ENCODE assay signal across 24 cellular contexts in the genomic region with DNA sequence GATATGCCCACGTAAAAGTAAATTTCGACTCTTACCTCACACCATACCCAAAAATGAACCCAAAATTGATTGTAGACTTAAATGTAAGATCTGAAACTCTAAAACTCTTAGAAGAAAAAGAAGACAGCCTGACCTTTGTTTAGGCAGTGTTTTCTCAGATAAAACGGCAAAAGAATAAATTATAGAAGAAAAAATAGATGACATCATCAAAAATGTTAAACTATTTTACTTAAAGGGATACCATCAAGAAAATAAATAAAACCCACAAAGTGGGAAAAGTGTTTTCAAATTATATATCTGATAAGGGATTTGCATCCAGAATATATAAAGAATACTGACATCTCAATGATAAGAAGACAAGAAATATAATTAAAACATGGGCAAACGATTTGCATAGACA.
"Had no signal": no experiment of that assay in that cellular context is flagged by ENCODE, and none has a peak within 500 bp of the region (broad histone marks: within the 10 kb centered on the region; RNA-seq: fewer than 3 reads in every experiment).

No MANE protein-coding gene starts in this region.

- H3K27ac ChIP-seq: coronary artery, esophagus muscularis mucosa, neural progenitor cell, parathyroid adenoma, testis, tibial artery had no signal

- H2AFZ ChIP-seq: neural progenitor cell, parathyroid adenoma had no signal

- H3K9ac ChIP-seq: neural progenitor cell, parathyroid adenoma had no signal

- H3K9me3 Mint-ChIP-seq: nephron, neural progenitor cell, type B pancreatic cell had no signal

- H3K9me3 ChIP-seq: esophagus muscularis mucosa, testis, tibial artery had no signal

- H3K4me1 ChIP-seq: esophagus muscularis mucosa, neural progenitor cell, parathyroid adenoma, testis, tibial artery had no signal

- H3K79me2 ChIP-seq: parathyroid adenoma had no signal

- H3K27me3 Mint-ChIP-seq: naive thymus-derived CD4-positive, alpha-beta T cell; progenitor cell of endocrine pancreas; stimulated activated memory B cell treated with anti-CD40 and anti-IgM and Interleukin-4, amounts not matched to agents 10 μg/mL and 1 μg/mL and 100 μg/mL, for 72 hours; type B pancreatic cell had no signal

- H3K36me3 Mint-ChIP-seq: immature natural killer cell; naive thymus-derived CD4-positive, alpha-beta T cell; neural progenitor cell; stimulated activated memory B cell treated with anti-CD40 and anti-IgM and Interleukin-4, amounts not matched to agents 10 μg/mL and 1 μg/mL and 100 μg/mL, for 72 hours; type B pancreatic cell had no signal

- H3K4me2 ChIP-seq: neural progenitor cell had no signal

- FAIRE-seq: endothelial cell of umbilical vein had no signal

- H3K27me3 ChIP-seq: esophagus muscularis mucosa, neural progenitor cell, testis, tibial artery had no signal

- H3K36me3 ChIP-seq: esophagus muscularis mucosa, neural progenitor cell, tibial artery had no signal

- ATAC-seq: left lobe of liver; naive thymus-derived CD4-positive, alpha-beta T cell; sciatic nerve; stimulated activated memory B cell treated with anti-CD40 and anti-IgM and Interleukin-4, amounts not matched to agents 10 μg/mL and 1 μg/mL and 100 μg/mL, for 72 hours; stimulated activated naive CD8-positive, alpha-beta T cell treated with anti-CD3 and anti-CD28 coated beads, Interleukin-15, Interleukin-2, amounts not matched to agents 100 U/mL and 50 U/mL, for 24 hours had no signal

- H3K4me3 ChIP-seq: coronary artery, esophagus muscularis mucosa, lung, neural progenitor cell, testis, tibial artery had no signal

- H3K4me3 Mint-ChIP-seq: immature natural killer cell; naive thymus-derived CD4-positive, alpha-beta T cell; nephron; neural progenitor cell; stimulated activated memory B cell treated with anti-CD40 and anti-IgM and Interleukin-4, amounts not matched to agents 10 μg/mL and 1 μg/mL and 100 μg/mL, for 72 hours; type B pancreatic cell had no signal

- H3K4me1 Mint-ChIP-seq: immature natural killer cell; naive thymus-derived CD4-positive, alpha-beta T cell; nephron; neural progenitor cell; stimulated activated memory B cell treated with anti-CD40 and anti-IgM and Interleukin-4, amounts not matched to agents 10 μg/mL and 1 μg/mL and 100 μg/mL, for 72 hours had no signal

- DNase-seq: dermis blood vessel endothelial cell; effector memory CD4-positive, alpha-beta T cell; hypothalamus; immature natural killer cell; midbrain; naive thymus-derived CD4-positive, alpha-beta T cell; stimulated activated CD4-positive, alpha-beta T cell treated with anti-CD3 and anti-CD28 coated beads, Interleukin-2, amount 100 ng/mL, for 24 hours; stimulated activated CD4-positive, alpha-beta T cell treated with anti-CD3 and anti-CD28 coated beads, Interleukin-4, amount 100 ng/mL, for 24 hours; stimulated activated naive CD8-positive, alpha-beta T cell treated with anti-CD3 and anti-CD28 coated beads, Interleukin-15, Interleukin-2, amounts not matched to agents 100 U/mL and 50 U/mL, for 24 hours; substantia nigra; testis; tibial artery had no signal

- H3K27ac Mint-ChIP-seq: immature natural killer cell; naive thymus-derived CD4-positive, alpha-beta T cell; nephron; neural progenitor cell; progenitor cell of endocrine pancreas; stimulated activated memory B cell treated with anti-CD40 and anti-IgM and Interleukin-4, amounts not matched to agents 10 μg/mL and 1 μg/mL and 100 μg/mL, for 72 hours; type B pancreatic cell had no signal
